ENCODE assay signal across 27 cellular contexts in the genomic region with DNA sequence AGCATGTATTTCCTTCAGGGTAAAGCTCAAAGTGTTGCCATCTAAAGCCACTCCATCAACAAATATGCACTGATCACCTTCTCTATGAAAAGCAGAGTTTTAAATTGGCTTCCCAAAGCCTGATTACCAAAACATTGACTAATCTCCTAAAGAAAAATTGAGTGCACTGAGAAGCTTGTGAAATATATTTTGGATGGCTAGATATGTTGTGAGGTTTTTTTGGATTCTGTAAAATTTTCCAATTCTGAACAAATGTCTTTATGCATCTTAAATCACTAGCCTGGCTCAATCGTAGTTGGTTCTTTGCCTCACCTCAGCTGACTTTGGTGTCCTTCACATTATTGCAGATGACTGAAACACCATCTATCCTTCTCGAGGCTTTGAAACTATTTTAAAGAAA. TPM values are rescaled to one million over a fixed set of nuclear protein-coding genes. Genes with fewer than 3 reads are reported as not detected.
"Had no signal": no experiment of that assay in that cellular context is flagged by ENCODE, and none has a peak within 500 bp of the region (broad histone marks: within the 10 kb centered on the region; RNA-seq: fewer than 3 reads in every experiment).

No MANE protein-coding gene starts in this region.

- H3K4me3 ChIP-seq: heart right ventricle, mucosa of descending colon, spleen, upper lobe of right lung had no signal

- DNase-seq: activated CD4-positive, alpha-beta T cell treated with anti-CD3 and anti-CD28 coated beads, Interleukin-2, amount 10 ng/mL, durations not matched to agents 7 days and 5 days; activated CD4-positive, CD25-positive, alpha-beta regulatory T cell treated with anti-CD3 and anti-CD28 coated beads, Interleukin-2, amount 50 U/mL, for 72 hours; activated CD8-positive, alpha-beta memory T cell treated with anti-CD3 and anti-CD28 coated beads, Interleukin-2, amount 10 ng/mL, durations not matched to agents 7 days and 5 days; activated CD8-positive, alpha-beta T cell treated with anti-CD3 and anti-CD28 coated beads for 36 hours; activated gamma-delta T cell treated with Interleukin-2 at 50 U/mL for 16 hours; aorta; central memory CD4-positive, alpha-beta T cell; effector memory CD4-positive, alpha-beta T cell; heart right ventricle; islet precursor cell; left cardiac atrium; mucosa of descending colon; naive B cell; spleen; stimulated activated CD4-positive, alpha-beta T cell treated with anti-CD3 and anti-CD28 coated beads, Interleukin-4, amount 100 ng/mL, for 1 hour; stimulated activated naive CD4-positive, alpha-beta T cell; T-cell; upper lobe of right lung had no signal

- H3K4me1 Mint-ChIP-seq: activated naive CD4-positive, alpha-beta T cell treated with anti-CD3 and anti-CD28 coated beads, Interleukin-2, amount 50 U/mL, for 24 hours; memory B cell; naive B cell; neural crest cell; T-cell had no signal

- H3K36me3 ChIP-seq: heart right ventricle, spleen, upper lobe of right lung had no signal

- H3K27ac ChIP-seq: upper lobe of right lung, VCaP had no signal

- H3K4me1 ChIP-seq: spleen, upper lobe of right lung had no signal

- H3K4me3 Mint-ChIP-seq: activated CD4-positive, alpha-beta T cell treated with anti-CD3 and anti-CD28 coated beads, Interleukin-2, amount 10 ng/mL, durations not matched to agents 7 days and 5 days; activated CD8-positive, alpha-beta memory T cell treated with anti-CD3 and anti-CD28 coated beads, Interleukin-2, amount 10 ng/mL, durations not matched to agents 7 days and 5 days; activated CD8-positive, alpha-beta T cell treated with anti-CD3 and anti-CD28 coated beads for 36 hours; activated naive CD4-positive, alpha-beta T cell treated with anti-CD3 and anti-CD28 coated beads, Interleukin-2, amount 50 U/mL, for 24 hours; memory B cell; naive B cell; neural crest cell; T-cell; T-helper 2 cell treated with Interferon-gamma antibody and Interleukin-4, amounts not matched to agents 5 μg/mL and 100 μg/mL, for 36 hours had no signal

- H3K9me3 ChIP-seq: mucosa of descending colon, upper lobe of right lung had no signal

- H3K9me3 Mint-ChIP-seq: activated naive CD4-positive, alpha-beta T cell treated with anti-CD3 and anti-CD28 coated beads, Interleukin-2, amount 50 U/mL, for 24 hours; neural crest cell; T-helper 2 cell treated with Interferon-gamma antibody and Interleukin-4, amounts not matched to agents 5 μg/mL and 100 μg/mL, for 36 hours had no signal

- H3K27ac Mint-ChIP-seq: activated CD4-positive, alpha-beta T cell treated with anti-CD3 and anti-CD28 coated beads, Interleukin-2, amount 10 ng/mL, durations not matched to agents 7 days and 5 days; activated CD8-positive, alpha-beta memory T cell treated with anti-CD3 and anti-CD28 coated beads, Interleukin-2, amount 10 ng/mL, durations not matched to agents 7 days and 5 days; activated CD8-positive, alpha-beta T cell treated with anti-CD3 and anti-CD28 coated beads for 36 hours; activated naive CD4-positive, alpha-beta T cell treated with anti-CD3 and anti-CD28 coated beads, Interleukin-2, amount 50 U/mL, for 24 hours; memory B cell; naive B cell; T-cell; T-helper 2 cell treated with Interferon-gamma antibody and Interleukin-4, amounts not matched to agents 5 μg/mL and 100 μg/mL, for 36 hours had no signal

- ATAC-seq: activated CD8-positive, alpha-beta memory T cell treated with anti-CD3 and anti-CD28 coated beads, Interleukin-2, amount 10 ng/mL, durations not matched to agents 7 days and 5 days; activated CD8-positive, alpha-beta T cell treated with anti-CD3 and anti-CD28 coated beads for 36 hours; esophagus mucosa; mucosa of descending colon; T-cell; upper lobe of right lung had no signal

- H3K36me3 Mint-ChIP-seq: activated CD8-positive, alpha-beta memory T cell treated with anti-CD3 and anti-CD28 coated beads, Interleukin-2, amount 10 ng/mL, durations not matched to agents 7 days and 5 days; activated naive CD4-positive, alpha-beta T cell treated with anti-CD3 and anti-CD28 coated beads, Interleukin-2, amount 50 U/mL, for 24 hours; memory B cell; naive B cell; T-cell had no signal

RNA-seq across cellular contexts. Expression of a gene that starts 21.3 kb away (rescaled TPM):
- total RNA-seq: activated CD4-positive, alpha-beta T cell treated with anti-CD3 and anti-CD28 coated beads, Interleukin-2, amount 10 ng/mL, durations not matched to agents 7 days and 5 days; activated CD8-positive, alpha-beta T cell treated with anti-CD3 and anti-CD28 coated beads for 36 hours; aorta; endothelial cell of umbilical vein; esophagus mucosa; left cardiac atrium; liver; posterior vena cava; upper lobe of right lung had no signal
- polyA plus RNA-seq: aorta, liver had no signal
